ENCODE assay signal across 13 cellular contexts in genomic region chr13:113178070-113178895, GRCh38. TPM values are rescaled to one million over a fixed set of nuclear protein-coding genes. Genes with fewer than 3 reads are reported as not detected.
DNase-seq lines count a peak whose midpoint lies in the region; ATAC-seq, FAIRE-seq and TF ChIP-seq lines count a peak whose summit lies in the region.
"Had no signal": no experiment of that assay in that cellular context is flagged by ENCODE, and none has a peak within 500 bp of the region (broad histone marks: within the 10 kb centered on the region; RNA-seq: fewer than 3 reads in every experiment).

No MANE protein-coding gene starts in this region.

- ATAC-seq in Right ventricle myocardium superior (ENCODE audit: poor library complexity) (peak; percentile 6), T-helper 17 cell (no peak), foreskin keratinocyte (no peak), HG02571 (IDR thresholded peaks at IDR 0.05; ENCODE audit: unreplicated experiment) (no peak)
- ATAC-seq in activated T-cell treated with anti-CD3 and anti-CD28 coated beads, Interleukin-2, amount 50 U/mL, for 4 hours = no peak
- ATAC-seq: GM12878 had no signal

- H3K27me3 ChIP-seq in left ventricle myocardium inferior (ENCODE audit: low read depth) (no peaks in the 10 kb centered on the region), foreskin keratinocyte (no peaks in the 10 kb centered on the region)
- H3K27me3 ChIP-seq: stomach had no signal

- DNase-seq in Right ventricle myocardium superior (no peak), left ventricle myocardium inferior (no peak), T-helper 17 cell (no peak), foreskin keratinocyte (peak; percentile 40 to 66), urothelium cell line (ENCODE audit: low spot score) (peak; percentile 78), mesothelial cell of epicardium (ENCODE audit: low spot score in 2 of 2, unreplicated experiment in 2 of 2) (no peak)
- no peak for DNase-seq in activated T-cell treated with anti-CD3 and anti-CD28 coated beads, Interleukin-2, amount 50 U/mL, for 4 hours
- DNase-seq: activated gamma-delta T cell treated with Interleukin-2 at 50 U/mL for 16 hours, NCI-H446, stomach had no signal

- peak; percentile 88 for FAIRE-seq in urothelium cell line (lab: Jason Lieb, UNC)
- FAIRE-seq: endometrium, GM12878 had no signal

- no peaks in the 10 kb centered on the region for H3K9me3 Mint-ChIP-seq in activated T-cell treated with anti-CD3 and anti-CD28 coated beads, Interleukin-2, amount 50 U/mL, for 4 hours
- H3K9me3 Mint-ChIP-seq in mesothelial cell of epicardium = no peaks in the 10 kb centered on the region

- H3K27ac Mint-ChIP-seq in T-helper 17 cell (peak overlapping the region; percentile 92), mesothelial cell of epicardium (no peak overlapping the region)

- H3K4me3 ChIP-seq in left ventricle myocardium inferior = no peak overlapping the region
- H3K4me3 ChIP-seq: GM12878, stomach had no signal

- TF ChIP-seq CTCF in left ventricle myocardium inferior (IDR thresholded peaks at IDR 0.05; ENCODE audit: borderline replicate concordance) (no peak), foreskin keratinocyte (conservative IDR thresholded peaks at IDR 0.05) (no peak), mesothelial cell of epicardium (IDR thresholded peaks at IDR 0.05; ENCODE audit: unreplicated experiment) (no peak)

- no peaks in the 10 kb centered on the region for H3K27me3 Mint-ChIP-seq in T-helper 17 cell
- no peaks in the 10 kb centered on the region for H3K27me3 Mint-ChIP-seq in activated T-cell treated with anti-CD3 and anti-CD28 coated beads, Interleukin-2, amount 50 U/mL, for 4 hours (ENCODE audit: low read depth)
- no peaks in the 10 kb centered on the region for H3K27me3 Mint-ChIP-seq in mesothelial cell of epicardium (ENCODE audit: low read depth)

- peaks cover 86% of the 10 kb centered on the region for H3K36me3 ChIP-seq in left ventricle myocardium inferior

- H3K4me3 Mint-ChIP-seq in T-helper 17 cell = no peak overlapping the region
- no peak overlapping the region for H3K4me3 Mint-ChIP-seq in activated T-cell treated with anti-CD3 and anti-CD28 coated beads, Interleukin-2, amount 50 U/mL, for 4 hours
- no peak overlapping the region for H3K4me3 Mint-ChIP-seq in mesothelial cell of epicardium

- H3K36me3 Mint-ChIP-seq in T-helper 17 cell (ENCODE audit: low read depth) (peaks cover 9% of the 10 kb centered on the region), mesothelial cell of epicardium (peaks cover 35% of the 10 kb centered on the region)
- H3K36me3 Mint-ChIP-seq in activated T-cell treated with anti-CD3 and anti-CD28 coated beads, Interleukin-2, amount 50 U/mL, for 4 hours (ENCODE audit: insufficient read depth) = peaks cover 53% of the 10 kb centered on the region

- peaks cover 31% of the 10 kb centered on the region for H3K4me1 ChIP-seq in left ventricle myocardium inferior
- no peaks in the 10 kb centered on the region for H3K4me1 ChIP-seq in foreskin keratinocyte
- H3K4me1 ChIP-seq: stomach had no signal

- H3K4me1 Mint-ChIP-seq in T-helper 17 cell (peaks cover 30% of the 10 kb centered on the region), mesothelial cell of epicardium (no peaks in the 10 kb centered on the region)
- H3K4me1 Mint-ChIP-seq in activated T-cell treated with anti-CD3 and anti-CD28 coated beads, Interleukin-2, amount 50 U/mL, for 4 hours (ENCODE audit: low read depth) = peaks cover 51% of the 10 kb centered on the region

- intact Hi-C loops in Right ventricle myocardium superior (cut with DNase I) (no loop called here), left ventricle myocardium inferior (cut with micrococcal nuclease) (no loop called here)

- H3K27ac ChIP-seq in left ventricle myocardium inferior (replicated peaks) (no peak overlapping the region), foreskin keratinocyte (no peak overlapping the region)

- H3K9me3 ChIP-seq in left ventricle myocardium inferior (replicated peaks) = no peaks in the 10 kb centered on the region
- peaks cover 3% of the 10 kb centered on the region for H3K9me3 ChIP-seq in T-helper 17 cell (ENCODE audit: control insufficient read depth, low read length, poor library complexity, severe bottlenecking)
- H3K9me3 ChIP-seq: stomach had no signal

RNA-seq across cellular contexts. Expression of gene PROZ, which starts 19.8 kb away (rescaled TPM):
- total RNA-seq in Right ventricle myocardium superior (not detected), left ventricle myocardium inferior (not detected), T-helper 17 cell (not detected), foreskin keratinocyte (not detected in 2 replicates), mesothelial cell of epicardium (not detected in 3 replicates)
- polyA plus RNA-seq in foreskin keratinocyte = not detected in 2 replicates
- total RNA-seq in activated T-cell treated with anti-CD3 and anti-CD28 coated beads, Interleukin-2, amount 50 U/mL, for 4 hours = not detected
- total RNA-seq: GM12878 had no signal

RNA-seq across cellular contexts. Expression of gene PCID2, which starts 30.2 kb away (rescaled TPM):
- total RNA-seq in Right ventricle myocardium superior = 54.4 TPM
- 54.5 TPM for total RNA-seq in left ventricle myocardium inferior
- total RNA-seq in T-helper 17 cell = 10 to 100 TPM; 31.3 to 47.9 TPM
- total RNA-seq in foreskin keratinocyte = 40.4 and 41.7 TPM in 2 replicates
- polyA plus RNA-seq in foreskin keratinocyte = 29.1 and 32.9 TPM in 2 replicates
- 10 to 100 TPM; 63.3 to 68.1 (median 66.9) TPM for total RNA-seq in activated T-cell treated with anti-CD3 and anti-CD28 coated beads, Interleukin-2, amount 50 U/mL, for 4 hours
- 44.9 to 53.5 TPM (median 51.2 TPM) in 3 replicates for total RNA-seq in mesothelial cell of epicardium

RNA-seq across cellular contexts. Expression of gene CUL4A, which starts 31.1 kb away (rescaled TPM):
- total RNA-seq in Right ventricle myocardium superior (141 TPM), left ventricle myocardium inferior (122 TPM), T-helper 17 cell (10 to 100 TPM; 78.3 to 80.2 TPM), foreskin keratinocyte (65.1 and 66.5 TPM in 2 replicates), mesothelial cell of epicardium (74.4 to 79.8 TPM (median 75.3 TPM) in 3 replicates)
- polyA plus RNA-seq in foreskin keratinocyte = 27.3 and 31.9 TPM in 2 replicates
- 10 to 100 TPM; 85.5 to 89.8 (median 87.8) TPM for total RNA-seq in activated T-cell treated with anti-CD3 and anti-CD28 coated beads, Interleukin-2, amount 50 U/mL, for 4 hours

RNA-seq across cellular contexts. Expression of gene F10, which starts 55.7 kb away (rescaled TPM):
- total RNA-seq in Right ventricle myocardium superior = 4.5 TPM
- 3.5 TPM for total RNA-seq in left ventricle myocardium inferior
- not detected for total RNA-seq in T-helper 17 cell
- not detected in 2 replicates for total RNA-seq in foreskin keratinocyte
- polyA plus RNA-seq in foreskin keratinocyte = not detected in 2 replicates
- total RNA-seq in activated T-cell treated with anti-CD3 and anti-CD28 coated beads, Interleukin-2, amount 50 U/mL, for 4 hours = not detected
- total RNA-seq in mesothelial cell of epicardium = 12.1 to 15.1 TPM (median 12.3 TPM) in 3 replicates
- total RNA-seq: GM12878 had no signal
- polyA plus RNA-seq: GM12878 had no signal

Comparison
In these comparisons a context has a peak if more than half of its experiments do, and no peak if none do; other contexts are left out.
1. DNase-seq: peak in foreskin keratinocyte (2 of 2) and urothelium cell line (single experiment); none in Right ventricle myocardium superior (single experiment), left ventricle myocardium inferior (single experiment), T-helper 17 cell (0 of 3), activated T-cell treated with anti-CD3 and anti-CD28 coated beads, Interleukin-2, amount 50 U/mL, for 4 hours (single experiment) and mesothelial cell of epicardium (0 of 2).